In genomic region chr7:1493571-1493970, GRCh38 we compare ENCODE assay signal across 24 cellular contexts. TPM values are rescaled to one million over a fixed set of nuclear protein-coding genes. Genes with fewer than 3 reads are reported as not detected.
A peak's percentile ranks its signal among the peaks of the same experiment; 100 is the strongest.
DNase-seq lines count a peak whose midpoint lies in the region; TF ChIP-seq lines count a peak whose summit lies in the region.
"Had no signal": no experiment of that assay in that cellular context is flagged by ENCODE, and none has a peak within 500 bp of the region (broad histone marks: within the 10 kb centered on the region; RNA-seq: fewer than 3 reads in every experiment).

No MANE protein-coding gene starts in this region.

- H2AFZ ChIP-seq in neuronal stem cell (ENCODE audit: low read length) = no peak overlapping the region

- no peak overlapping the region for H3K9ac ChIP-seq in neuronal stem cell (ENCODE audit: low read depth, low read length, poor library complexity)
- H3K9ac ChIP-seq: BLaER1 had no signal

- no peak overlapping the region for H3K18ac ChIP-seq in neuronal stem cell (ENCODE audit: low read length)

- H3K4ac ChIP-seq in neuronal stem cell (ENCODE audit: low read length) = no peak overlapping the region

- no peaks in the 10 kb centered on the region for H3K4me1 Mint-ChIP-seq in endothelial cell (ENCODE audit: unreplicated experiment)
- H3K4me1 Mint-ChIP-seq: CD14-positive monocyte had no signal

- TF ChIP-seq POLR2A in ovary (IDR thresholded peaks at IDR 0.05) = no peak

- intact Hi-C loops in ovary (cut with DNase I) = no loop called here

- H2AK5ac ChIP-seq in neuronal stem cell (ENCODE audit: low read depth, low read length) = no peak overlapping the region

- no peak overlapping the region for H2BK120ac ChIP-seq in neuronal stem cell (ENCODE audit: low read depth, low read length)

- no peaks in the 10 kb centered on the region for H3K9me3 Mint-ChIP-seq in endothelial cell (ENCODE audit: unreplicated experiment)
- H3K9me3 Mint-ChIP-seq: CD14-positive monocyte; CD4-positive, alpha-beta memory T cell; CD4-positive, CD25-positive, alpha-beta regulatory T cell; CD8-positive, alpha-beta memory T cell had no signal

- DNase-seq in H7 = peak; percentile 74
- DNase-seq in endothelial cell (ENCODE audit: low spot score) = no peak
- no peak for DNase-seq in neuronal stem cell (ENCODE audit: low spot score)
- no peak for DNase-seq in ovary
- no peak for DNase-seq in SJCRH30
- DNase-seq in OCI-M2 (lab: John Stamatoyannopoulos, UW; ENCODE audit: unreplicated experiment) = no peak
- DNase-seq: 8988T; ACHN; BE2C; C1 segment of cervical spinal cord; CD4-positive, CD25-positive, alpha-beta regulatory T cell; CD8-positive, alpha-beta memory T cell; COR-L47; DMS 273 treated with DMSO at 0.1 percent for 48 hours; DMS153; DMS53; DMS79; DND-41; EL; GDM1 had no signal

- H2BK15ac ChIP-seq in neuronal stem cell (ENCODE audit: low read length) = no peak overlapping the region

- peaks cover 14% of the 10 kb centered on the region for H3K27me3 Mint-ChIP-seq in endothelial cell (ENCODE audit: unreplicated experiment)
- H3K27me3 Mint-ChIP-seq: CD4-positive, alpha-beta memory T cell; CD4-positive, CD25-positive, alpha-beta regulatory T cell had no signal

- H3K36me3 ChIP-seq in H7 (replicated peaks; ENCODE audit: control insufficient read depth, insufficient read depth, low read length) = peaks cover 30% of the 10 kb centered on the region
- H3K36me3 ChIP-seq in neuronal stem cell (replicated peaks in 1 of 2; ENCODE audit: control insufficient read depth in 2 of 2, insufficient read depth in 2 of 2, low read length in 2 of 2) = peaks cover 60 to 90% of the 10 kb centered on the region in 2 donors
- H3K36me3 ChIP-seq in ovary = no peaks in the 10 kb centered on the region
- H3K36me3 ChIP-seq in SJCRH30 = no peaks in the 10 kb centered on the region

- H3K27me3 ChIP-seq in H7 (ENCODE audit: control insufficient read depth, insufficient read depth, low read length) (no peaks in the 10 kb centered on the region), neuronal stem cell (ENCODE audit: control insufficient read depth in 3 of 3, insufficient read depth in 3 of 3, low read depth in 1 of 3, low read length in 3 of 3) (no peaks in the 10 kb centered on the region), ovary (no peaks in the 10 kb centered on the region), SJCRH30 (no peaks in the 10 kb centered on the region)
- H3K27me3 ChIP-seq: BE2C, BLaER1 had no signal

- peak overlapping the region; percentile 51 for H3K4me3 Mint-ChIP-seq in endothelial cell (ENCODE audit: unreplicated experiment)
- H3K4me3 Mint-ChIP-seq: CD14-positive monocyte; CD4-positive, alpha-beta memory T cell; CD4-positive, CD25-positive, alpha-beta regulatory T cell; CD8-positive, alpha-beta memory T cell had no signal

- no peaks in the 10 kb centered on the region for H3K4me1 ChIP-seq in neuronal stem cell (ENCODE audit: control insufficient read depth in 2 of 2, insufficient read depth in 1 of 2, low read depth in 1 of 2, low read length in 2 of 2)
- H3K4me1 ChIP-seq in ovary (ENCODE audit: insufficient read depth) = no peaks in the 10 kb centered on the region
- H3K4me1 ChIP-seq in SJCRH30 = no peaks in the 10 kb centered on the region
- H3K4me1 ChIP-seq: BE2C, BLaER1 had no signal

- WGBS in neuronal stem cell (ENCODE audit: extremely low coverage in 2 of 2, insufficient read length in 2 of 2, insufficient replicate concordance in 1 of 2), 2 donors = no CpG with 5 or more reads among the region's 26 CpGs
- 91 to 93% (median 92%) methylated on average over 26 of the region's 26 CpGs for WGBS in ovary, 3 donors

- H3K9me3 ChIP-seq in neuronal stem cell (replicated peaks in 1 of 2; ENCODE audit: control insufficient read depth in 2 of 2, insufficient read depth in 1 of 2, low read depth in 1 of 2, low read length in 2 of 2) (no peaks in the 10 kb centered on the region), ovary (no peaks in the 10 kb centered on the region), SJCRH30 (replicated peaks) (no peaks in the 10 kb centered on the region)
- H3K9me3 ChIP-seq: BE2C, BLaER1 had no signal

- no peak overlapping the region for H2BK12ac ChIP-seq in neuronal stem cell (ENCODE audit: low read length)

- H3K14ac ChIP-seq in neuronal stem cell (ENCODE audit: low read length) = no peak overlapping the region

- TF ChIP-seq CTCF in endothelial cell (IDR thresholded peaks at IDR 0.05; ENCODE audit: unreplicated experiment) = no peak
- no peak for TF ChIP-seq CTCF in ovary (IDR thresholded peaks at IDR 0.05)

- H3K27ac ChIP-seq in neuronal stem cell (replicated peaks; ENCODE audit: low read length) (no peak overlapping the region), ovary (no peak overlapping the region), SJCRH30 (no peak overlapping the region)
- H3K27ac ChIP-seq: BLaER1 had no signal

- H3K23ac ChIP-seq in neuronal stem cell (ENCODE audit: low read depth, low read length, poor library complexity) = no peak overlapping the region

- H2BK5ac ChIP-seq in neuronal stem cell (ENCODE audit: low read length) = peak overlapping the region; percentile 53

- H4K91ac ChIP-seq in neuronal stem cell (ENCODE audit: low read depth, low read length, poor library complexity) = no peak overlapping the region

- no peak for TF ChIP-seq EP300 in ovary (IDR thresholded peaks at IDR 0.05)

- H3K4me3 ChIP-seq in H7 (ENCODE audit: insufficient read depth, low read depth, low read length) = no peak overlapping the region
- no peak overlapping the region for H3K4me3 ChIP-seq in neuronal stem cell (ENCODE audit: low read length in 2 of 2)
- H3K4me3 ChIP-seq in ovary = no peak overlapping the region
- H3K4me3 ChIP-seq in SJCRH30 = no peak overlapping the region
- H3K4me3 ChIP-seq: BLaER1, GM12878 had no signal

- no peak overlapping the region for H3K27ac Mint-ChIP-seq in endothelial cell (ENCODE audit: unreplicated experiment)
- H3K27ac Mint-ChIP-seq: CD14-positive monocyte; CD4-positive, alpha-beta memory T cell; CD4-positive, CD25-positive, alpha-beta regulatory T cell had no signal

- no peak overlapping the region for H3K4me2 ChIP-seq in neuronal stem cell (ENCODE audit: insufficient read depth, low read length, poor library complexity, severe bottlenecking)
- H3K4me2 ChIP-seq: BLaER1 had no signal

- H3K79me1 ChIP-seq in neuronal stem cell (ENCODE audit: low read depth, low read length) = peaks cover 10% of the 10 kb centered on the region

- H4K8ac ChIP-seq in neuronal stem cell (ENCODE audit: low read depth, low read length) = peak overlapping the region; percentile 43

- H3K36me3 Mint-ChIP-seq in endothelial cell (ENCODE audit: low read depth, unreplicated experiment) = peaks cover 36% of the 10 kb centered on the region

RNA-seq across cellular contexts. Expression of gene INTS1, which starts 10.6 kb away (rescaled TPM):
- 71.8 and 78.7 TPM in 2 replicates for total RNA-seq in H7 (2014; rRNA removed; shearing (Covaris generic))
- total RNA-seq in endothelial cell (ENCODE audit: unreplicated experiment) (109 TPM), ovary (10 to 100 TPM; 28.5 to 80.5 (median 70.6) TPM)
- polyA plus RNA-seq in neuronal stem cell (2013, experiment 1 of 2) = 25.3 TPM
- 24.4 TPM for polyA plus RNA-seq in neuronal stem cell (2013, experiment 2 of 2)
- 10 to 100 TPM in 1 of 2 donors, 1 to 10 TPM in 1; 1.9 to 48.7 TPM for polyA plus RNA-seq in ovary
- 25.1 and 27.7 TPM in 2 replicates for total RNA-seq in SJCRH30 (2014; rRNA removed; shearing (Covaris generic))

RNA-seq across cellular contexts. Expression of gene MICALL2, which starts 34.3 kb away (rescaled TPM):
- 5.2 and 7.6 TPM in 2 replicates for total RNA-seq in H7 (2014; rRNA removed; shearing (Covaris generic))
- total RNA-seq in endothelial cell (ENCODE audit: unreplicated experiment) = 25.0 TPM
- polyA plus RNA-seq in neuronal stem cell (2013, experiment 1 of 2) = 9.4 TPM
- polyA plus RNA-seq in neuronal stem cell (2013, experiment 2 of 2) = 10.1 TPM
- total RNA-seq in ovary = 10 to 100 TPM in 2 of 7 donors, 1 to 10 TPM in 5; 3.8 to 13.4 (median 7.9) TPM
- polyA plus RNA-seq in ovary = 1 to 10 TPM in 1 of 2 donors, under 1 TPM in 1; 0.95 to 5.5 TPM
- total RNA-seq in SJCRH30 (2014; rRNA removed; shearing (Covaris generic)) = 1.1 and 1.3 TPM in 2 replicates

RNA-seq across cellular contexts. Expression of gene MAFK, which starts 36.9 kb away (rescaled TPM):
- total RNA-seq in H7 (2014; rRNA removed; shearing (Covaris generic)) = 14.8 and 23.1 TPM in 2 replicates
- total RNA-seq in endothelial cell (ENCODE audit: unreplicated experiment) (3.4 TPM), ovary (10 to 100 TPM; 10.5 to 42.0 (median 18.7) TPM)
- polyA plus RNA-seq in neuronal stem cell (2013, experiment 1 of 2) = 4.4 TPM
- 4.1 TPM for polyA plus RNA-seq in neuronal stem cell (2013, experiment 2 of 2)
- polyA plus RNA-seq in ovary = 10 to 100 TPM in 1 of 2 donors, 1 to 10 TPM in 1; 1.8 to 22.9 TPM
- total RNA-seq in SJCRH30 (2014; rRNA removed; shearing (Covaris generic)) = 0.86 and 1.6 TPM in 2 replicates
